In genomic region chr3:120420360-120420759, GRCh38 we compare ENCODE assay signal across 1 cellular context.
TF ChIP-seq lines count a peak whose summit lies in the region.

No MANE protein-coding gene starts in this region.

TF ChIP-seq in HepG2, 621 proteins besides CTCF, POLR2A, EP300 and RAD21:
- no peak for TF ChIP-seq PTBP1 (IDR thresholded peaks at IDR 0.05; ENCODE audit: low read depth, low read length, poor library complexity, severe bottlenecking)
- no peak for TF ChIP-seq NR0B2 (CRISPR knock-in tag; IDR thresholded peaks at IDR 0.05)
- TF ChIP-seq ZNF816 (CRISPR knock-in tag; IDR thresholded peaks at IDR 0.05; ENCODE audit: borderline replicate concordance) = no peak
- TF ChIP-seq HINFP (CRISPR knock-in tag; IDR thresholded peaks at IDR 0.05; ENCODE audit: low read depth) = no peak
- no peak for TF ChIP-seq ADNP (CRISPR knock-in tag; IDR thresholded peaks at IDR 0.05)
- no peak for TF ChIP-seq ZBTB21 (CRISPR knock-in tag; IDR thresholded peaks at IDR 0.05)
- TF ChIP-seq SRSF9 (IDR thresholded peaks at IDR 0.05; ENCODE audit: borderline replicate concordance, insufficient read depth, low read depth, low read length, poor library complexity, severe bottlenecking) = no peak
- no peak for TF ChIP-seq XBP1 (CRISPR knock-in tag; IDR thresholded peaks at IDR 0.05)
- no peak for TF ChIP-seq PRPF4 (IDR thresholded peaks at IDR 0.05; ENCODE audit: low read depth, low read length, poor library complexity, severe bottlenecking)
- no peak for TF ChIP-seq TCF12 (IDR thresholded peaks at IDR 0.05)
- TF ChIP-seq TCF12 (CRISPR knock-in tag; IDR thresholded peaks at IDR 0.05) = no peak
- TF ChIP-seq PPARG (CRISPR knock-in tag; conservative IDR thresholded peaks at IDR 0.05) = no peak
- no peak for TF ChIP-seq POLR2AphosphoS5 (IDR thresholded peaks at IDR 0.05; ENCODE audit: low read depth, low read length)
- TF ChIP-seq DMTF1 (CRISPR knock-in tag; IDR thresholded peaks at IDR 0.05) = no peak
- no peak for TF ChIP-seq GATAD1 (CRISPR knock-in tag; IDR thresholded peaks at IDR 0.05)
- TF ChIP-seq RFX1 (IDR thresholded peaks at IDR 0.05) = no peak
